ENCODE assay signal across 12 cellular contexts in genomic region chr19:7355151-7355845, GRCh38. TPM values are rescaled to one million over a fixed set of nuclear protein-coding genes. Genes with fewer than 3 reads are reported as not detected.
A peak's percentile ranks its signal among the peaks of the same experiment; 100 is the strongest.
DNase-seq lines count a peak whose midpoint lies in the region; ATAC-seq and TF ChIP-seq lines count a peak whose summit lies in the region.
"Had no signal": no experiment of that assay in that cellular context is flagged by ENCODE, and none has a peak within 500 bp of the region (broad histone marks: within the 10 kb centered on the region; RNA-seq: fewer than 3 reads in every experiment).

No MANE protein-coding gene starts in this region.

- peak; percentile 33; the same call in 1 of the 3 replicates for ATAC-seq in RWPE2 (ENCODE audit: low read depth)
- no peak for ATAC-seq in GM21737 (IDR thresholded peaks at IDR 0.05; ENCODE audit: unreplicated experiment)
- ATAC-seq in GM18868 (IDR thresholded peaks at IDR 0.05; ENCODE audit: unreplicated experiment) = no peak

- intact Hi-C loops in spleen (cut with DNase I; ENCODE audit: low total_unique reads) = no loop called here

- no peak for TF ChIP-seq POLR2A in spleen (IDR thresholded peaks at IDR 0.05)

- H3K36me3 ChIP-seq in RWPE2 (ENCODE audit: low read depth) (no peaks in the 10 kb centered on the region), spleen (peaks cover 0 to 77% (median 7%) of the 10 kb centered on the region in 6 donors)
- H3K36me3 ChIP-seq: SJCRH30, tibial artery had no signal

- H3K4me1 ChIP-seq in RWPE2 (ENCODE audit: insufficient read depth, poor library complexity, severe bottlenecking) (no peaks in the 10 kb centered on the region), spleen (peaks cover 5 to 64% (median 33%) of the 10 kb centered on the region in 6 donors)
- H3K4me1 ChIP-seq: body of pancreas, SJCRH30, tibial artery had no signal

- DNase-seq in ELR (ENCODE audit: low read depth) (peak; percentile 46), RWPE2 (ENCODE audit: low spot score) (no peak), fibroblast of peridontal ligament (ENCODE audit: extremely low read depth) (peak; percentile 59), spleen (peak; percentile 77), DMS79 treated with DMSO at 0.1 percent for 48 hours (lab: John Stamatoyannopoulos, UW) (no peak)
- DNase-seq: activated CD4-positive, alpha-beta T cell treated with anti-CD3 and anti-CD28 coated beads, Interleukin-2, amount 50 U/mL, for 4 hours; body of pancreas; SJCRH30; stimulated activated CD4-positive, alpha-beta T cell treated with anti-CD3 and anti-CD28 coated beads, Interleukin-4, amount 100 ng/mL, for 4 hours had no signal

- no peak overlapping the region for H3K27ac ChIP-seq in RWPE2 (ENCODE audit: poor library complexity, severe bottlenecking)
- no peak overlapping the region for H3K27ac ChIP-seq in spleen
- H3K27ac ChIP-seq: body of pancreas, SJCRH30, tibial artery had no signal

- H3K27me3 ChIP-seq in RWPE2 (ENCODE audit: insufficient read depth, poor library complexity, severe bottlenecking) (no peaks in the 10 kb centered on the region), spleen (replicated peaks in 1 of 7) (no peaks in the 10 kb centered on the region)
- H3K27me3 ChIP-seq: body of pancreas, SJCRH30 had no signal

- H3K9me3 ChIP-seq in RWPE2 (ENCODE audit: severe bottlenecking) (no peaks in the 10 kb centered on the region), spleen (peaks cover 0 to 15% (median 10%) of the 10 kb centered on the region in 8 donors)
- H3K9me3 ChIP-seq: body of pancreas, SJCRH30 had no signal

- TF ChIP-seq CTCF in RWPE2 (IDR thresholded peaks at IDR 0.05; ENCODE audit: poor library complexity, severe bottlenecking) (no peak), spleen (IDR thresholded peaks at IDR 0.05 in 8 of 11, conservative IDR thresholded peaks at IDR 0.05 in 3 of 11) (no peak)

- 82 to 97% (median 85%) methylated on average over 9 to 14 of the region's 14 CpGs for WGBS in spleen, 5 donors

- H3K4me3 ChIP-seq in RWPE2 (ENCODE audit: severe bottlenecking) (no peak overlapping the region), spleen (no peak overlapping the region)
- H3K4me3 ChIP-seq: body of pancreas, SJCRH30, tibial artery had no signal

RNA-seq across cellular contexts. Expression of gene ARHGEF18, which starts 6.6 kb away (rescaled TPM):
- 10 to 100 TPM; 60.2 to 79.8 (median 71.1) TPM for total RNA-seq in spleen
- polyA plus RNA-seq in spleen = 10 to 100 TPM; 24.3 to 56.9 (median 38.1) TPM

Comparison
In these comparisons a context has a peak if more than half of its experiments do, and no peak if none do; other contexts are left out.
1. DNase-seq: peak in ELR (single experiment), fibroblast of peridontal ligament (single experiment) and spleen (single experiment); none in RWPE2 (single experiment) and DMS79 treated with DMSO at 0.1 percent for 48 hours (single experiment).